Comparison of ENCODE assay signal across 9 cellular contexts in genomic region chr2:191845876-191846786, GRCh38. TPM values are rescaled to one million over a fixed set of nuclear protein-coding genes. Genes with fewer than 3 reads are reported as not detected.
A peak's percentile ranks its signal among the peaks of the same experiment; 100 is the strongest.
DNase-seq lines count a peak whose midpoint lies in the region; ATAC-seq and TF ChIP-seq lines count a peak whose summit lies in the region.
"Had no signal": no experiment of that assay in that cellular context is flagged by ENCODE, and none has a peak within 500 bp of the region (broad histone marks: within the 10 kb centered on the region; RNA-seq: fewer than 3 reads in every experiment).

No MANE protein-coding gene starts in this region.

- intact Hi-C loops in ascending aorta (cut with DNase I): loop anchor here (5.0 kb wide), 1 partner anchor 76 kb away; no protein-coding TSS in a partner anchor
- intact Hi-C loops in stomach (cut with DNase I; ENCODE audit: low total_unique reads): no loop called here

- H3K27ac Mint-ChIP-seq in immature natural killer cell: no peak overlapping the region
- H3K27ac Mint-ChIP-seq: activated T-helper 1 cell treated with anti-CD3 and anti-CD28 coated beads, Interleukin-12 subunit alpha, Interleukin-12 subunit beta, Interleukin-2, Interleukin-4 antibody, amounts not matched to agents 30 ng/mL and 10 ng/mL and 1 ng/mL, durations not matched to agents 14 hours and 24 hours and 36 hours had no signal

- H3K27me3 ChIP-seq in ascending aorta: no peaks in the 10 kb centered on the region
- no peaks in the 10 kb centered on the region for H3K27me3 ChIP-seq in stomach
- no peaks in the 10 kb centered on the region for H3K27me3 ChIP-seq in effector memory CD4-positive, alpha-beta T cell (replicated peaks; ENCODE audit: control insufficient read depth, insufficient read depth, low read length, poor library complexity, severe bottlenecking)

- TF ChIP-seq CTCF in ascending aorta (IDR thresholded peaks at IDR 0.05) (no peak), stomach (IDR thresholded peaks at IDR 0.05) (no peak)

- H3K27me3 Mint-ChIP-seq in immature natural killer cell (ENCODE audit: low read depth in 3 of 3): peaks cover 5 to 6% (median 6%) of the 10 kb centered on the region in 3 donors

- no peaks in the 10 kb centered on the region for H3K9me3 ChIP-seq in ascending aorta
- H3K9me3 ChIP-seq in stomach: no peaks in the 10 kb centered on the region
- no peaks in the 10 kb centered on the region for H3K9me3 ChIP-seq in effector memory CD4-positive, alpha-beta T cell (ENCODE audit: control insufficient read depth, low read length)

- H3K27ac ChIP-seq in ascending aorta: peak overlapping the region in 1 of 2 donors; percentile 54
- H3K27ac ChIP-seq in stomach: peak overlapping the region; percentile 66 to 85 (median 84)
- H3K27ac ChIP-seq in effector memory CD4-positive, alpha-beta T cell (ENCODE audit: insufficient read depth, low read length, poor library complexity, severe bottlenecking): no peak overlapping the region

- TF ChIP-seq EP300 in stomach (IDR thresholded peaks at IDR 0.05): no peak

- no peak for TF ChIP-seq POLR2A in stomach (IDR thresholded peaks at IDR 0.05)

- no peaks in the 10 kb centered on the region for H3K9me3 Mint-ChIP-seq in immature natural killer cell
- H3K9me3 Mint-ChIP-seq: activated T-helper 1 cell treated with anti-CD3 and anti-CD28 coated beads, Interleukin-12 subunit alpha, Interleukin-12 subunit beta, Interleukin-2, Interleukin-4 antibody, amounts not matched to agents 30 ng/mL and 10 ng/mL and 1 ng/mL, durations not matched to agents 14 hours and 24 hours and 36 hours had no signal

- H3K4me1 ChIP-seq in ascending aorta (peaks cover 0 to 5% of the 10 kb centered on the region in 2 donors), stomach (peaks cover 14 to 44% (median 31%) of the 10 kb centered on the region in 4 donors)
- H3K4me1 ChIP-seq in effector memory CD4-positive, alpha-beta T cell (ENCODE audit: control insufficient read depth, insufficient read depth, low read length, poor library complexity, severe bottlenecking): peaks cover 4% of the 10 kb centered on the region

- peak; percentile 30 for ATAC-seq in HG02642 (IDR thresholded peaks at IDR 0.05; ENCODE audit: poor library complexity, unreplicated experiment)
- no peak for ATAC-seq in GM21576 (IDR thresholded peaks at IDR 0.05; ENCODE audit: unreplicated experiment)
- ATAC-seq in HG03135 (IDR thresholded peaks at IDR 0.05; ENCODE audit: unreplicated experiment): no peak

- DNase-seq in ascending aorta (ENCODE audit: low spot score in 2 of 2) (no peak), immature natural killer cell (no peak), stomach (no peak), T-helper 9 cell (no peak)
- DNase-seq in effector memory CD4-positive, alpha-beta T cell: no peak

- no peaks in the 10 kb centered on the region for H3K36me3 Mint-ChIP-seq in immature natural killer cell

- no peaks in the 10 kb centered on the region for H3K36me3 ChIP-seq in ascending aorta
- H3K36me3 ChIP-seq in stomach: no peaks in the 10 kb centered on the region
- H3K36me3 ChIP-seq in effector memory CD4-positive, alpha-beta T cell (ENCODE audit: control insufficient read depth, insufficient read depth, low read length): no peaks in the 10 kb centered on the region

- H3K4me1 Mint-ChIP-seq in immature natural killer cell: peaks cover 0 to 6% of the 10 kb centered on the region in 2 donors

- peak overlapping the region; percentile 31 to 51 for H3K4me3 ChIP-seq in ascending aorta
- peak overlapping the region; percentile 45 to 49 (median 47) for H3K4me3 ChIP-seq in stomach
- H3K4me3 ChIP-seq in effector memory CD4-positive, alpha-beta T cell (ENCODE audit: insufficient read depth, low read depth, low read length, poor library complexity, severe bottlenecking): no peak overlapping the region

- peak overlapping the region in 3 of 5 donors; percentile 15 to 62 (median 57) for H3K4me3 Mint-ChIP-seq in immature natural killer cell
- H3K4me3 Mint-ChIP-seq: activated T-helper 1 cell treated with anti-CD3 and anti-CD28 coated beads, Interleukin-12 subunit alpha, Interleukin-12 subunit beta, Interleukin-2, Interleukin-4 antibody, amounts not matched to agents 30 ng/mL and 10 ng/mL and 1 ng/mL, durations not matched to agents 14 hours and 24 hours and 36 hours had no signal

- WGBS in stomach, 5 donors: 45 to 66% (median 53%) methylated on average over 26 to 27 of the region's 27 CpGs

RNA-seq across cellular contexts. Expression of gene CAVIN2, which starts 0.8 kb away (rescaled TPM):
- 43.4 TPM for total RNA-seq in ascending aorta
- 10 to 100 TPM in 1 of 3 donors, 1 to 10 TPM in 1, under 1 TPM in 1; 0.34 to 13.9 (median 2.7) TPM for polyA plus RNA-seq in immature natural killer cell
- 10 to 100 TPM in 3 of 5 donors, 1 to 10 TPM in 2; 5.8 to 46.3 (median 19.4) TPM for total RNA-seq in stomach
- polyA plus RNA-seq in stomach: 10 to 100 TPM in 2 of 3 donors, 1 to 10 TPM in 1; 6.2 to 13.9 (median 13.6) TPM
- total RNA-seq: activated T-helper 1 cell treated with anti-CD3 and anti-CD28 coated beads, Interleukin-12 subunit alpha, Interleukin-12 subunit beta, Interleukin-2, Interleukin-4 antibody, amounts not matched to agents 30 ng/mL and 10 ng/mL and 1 ng/mL, durations not matched to agents 14 hours and 24 hours and 36 hours had no signal
